In genomic region chr7:111958889-111959288, GRCh38 we compare ENCODE assay signal across 16 cellular contexts.
DNase-seq lines count a peak whose midpoint lies in the region; ATAC-seq and TF ChIP-seq lines count a peak whose summit lies in the region.
"Had no signal": no experiment of that assay in that cellular context is flagged by ENCODE, and none has a peak within 500 bp of the region (broad histone marks: within the 10 kb centered on the region; RNA-seq: fewer than 3 reads in every experiment).

No MANE protein-coding gene starts in this region.

- 33% methylated on average over 4 of the region's 4 CpGs for WGBS in SK-N-SH (ENCODE audit: low lambda C conversion rate)

- H3K4me3 ChIP-seq in GM12865 (ENCODE audit: low read depth, low read length) (peak overlapping the region; percentile 27; the same call in 1 of the 2 replicates), SK-N-SH (ENCODE audit: low read depth in 2 of 2, low read length in 1 of 2) (no peak overlapping the region; a peak in 1 of 4 replicates)
- H3K4me3 ChIP-seq: skin epidermis, testis had no signal

- H3K4me1 ChIP-seq in SK-N-SH (ENCODE audit: control insufficient read depth in 1 of 2, insufficient read depth in 2 of 2, low read depth in 1 of 2, low read length in 1 of 2): peaks cover 0 to 49% of the 10 kb centered on the region in 2 experiments; a peak in 2 of 4 replicates
- H3K4me1 ChIP-seq: testis had no signal

- H3K36me3 Mint-ChIP-seq in nephron (ENCODE audit: low read depth): peaks cover 13% of the 10 kb centered on the region
- H3K36me3 Mint-ChIP-seq: natural killer cell had no signal

- TF ChIP-seq CTCF in GM12865 (IDR thresholded peaks at IDR 0.05; ENCODE audit: insufficient read depth, low read depth, low read length, missing control alignments): no peak
- no peak for TF ChIP-seq CTCF in SK-N-SH (IDR thresholded peaks at IDR 0.05)
- no peak for TF ChIP-seq CTCF in nephron (IDR thresholded peaks at IDR 0.05; ENCODE audit: unreplicated experiment in 3 of 3)

- peak overlapping the region in 1 of 2 experiments; percentile 100; a peak in 2 of 4 replicates for H3K27ac ChIP-seq in SK-N-SH (ENCODE audit: low read depth in 2 of 2, low read length in 1 of 2)
- H3K27ac ChIP-seq: brain microvascular endothelial cell, skin epidermis, testis had no signal

- H3K9ac ChIP-seq in SK-N-SH: no peak overlapping the region

- H3K79me2 ChIP-seq in SK-N-SH (ENCODE audit: insufficient read depth): no peaks in the 10 kb centered on the region

- H3K27ac Mint-ChIP-seq in nephron: peak overlapping the region; percentile 56 to 82 (median 59)
- H3K27ac Mint-ChIP-seq: CD4-positive, alpha-beta T cell; natural killer cell had no signal

- DNase-seq in GM12865 (ENCODE audit: low read depth): no peak
- peak; percentile 55 to 86 for DNase-seq in NCI-H2081 (lab: John Stamatoyannopoulos, UW)
- peak; percentile 81 for DNase-seq in SK-N-SH
- no peak for DNase-seq in stimulated activated CD4-positive, alpha-beta T cell treated with anti-CD3 and anti-CD28 coated beads, Interleukin-1b, Interleukin-23, amount 100 ng/mL, for 48 hours
- DNase-seq in occipital lobe (lab: John Stamatoyannopoulos, UW): no peak
- DNase-seq: activated CD4-positive, CD25-positive, alpha-beta regulatory T cell treated with anti-CD3 and anti-CD28 coated beads, Interleukin-2, amount 50 U/mL, for 72 hours; brain microvascular endothelial cell; CD4-positive, alpha-beta T cell; Kasumi-1; left cardiac atrium; natural killer cell; testis had no signal

- ATAC-seq in GM19467 (IDR thresholded peaks at IDR 0.05; ENCODE audit: unreplicated experiment) (no peak), HG03457 (IDR thresholded peaks at IDR 0.05; ENCODE audit: unreplicated experiment) (no peak)
- ATAC-seq: left cardiac atrium, natural killer cell had no signal

- H3K9me3 ChIP-seq in SK-N-SH: no peaks in the 10 kb centered on the region
- H3K9me3 ChIP-seq: testis had no signal

- no peaks in the 10 kb centered on the region for H3K27me3 ChIP-seq in SK-N-SH (ENCODE audit: insufficient read depth)
- H3K27me3 ChIP-seq: brain microvascular endothelial cell, testis had no signal

- H3K4me2 ChIP-seq in SK-N-SH: peak overlapping the region; percentile 3; the same call in 1 of the 2 replicates

- H2AFZ ChIP-seq in SK-N-SH (ENCODE audit: low read depth): no peak overlapping the region

- no peaks in the 10 kb centered on the region for H3K27me3 Mint-ChIP-seq in nephron (ENCODE audit: low read depth)
- H3K27me3 Mint-ChIP-seq: CD4-positive, alpha-beta T cell had no signal

- no peaks in the 10 kb centered on the region for H3F3A ChIP-seq in SK-N-SH (replicated peaks; ENCODE audit: insufficient read depth)

- peaks cover 47% of the 10 kb centered on the region for H3K4me1 Mint-ChIP-seq in nephron
- H3K4me1 Mint-ChIP-seq: natural killer cell had no signal

- TF ChIP-seq RAD21 in SK-N-SH (IDR thresholded peaks at IDR 0.05; ENCODE audit: low read length): peak; percentile 24; the same call in 1 of the 2 replicates

- POLR2A ChIA-PET in SK-N-SH (lab: Yijun Ruan, JAX): interaction anchor here (1.6 kb wide), 1 partner anchor 491 kb away, joined by 3 read pairs; the partner anchor contains the start of gene IFRD1

- no peaks in the 10 kb centered on the region for H3K36me3 ChIP-seq in SK-N-SH (replicated peaks in 1 of 2; ENCODE audit: control insufficient read depth in 1 of 2, insufficient read depth in 2 of 2, low read length in 1 of 2)
- H3K36me3 ChIP-seq: brain microvascular endothelial cell had no signal

- CTCF ChIA-PET in SK-N-SH (lab: Yijun Ruan, JAX): interaction anchor here (1.3 to 1.4 kb wide), 2 partner anchors 196 to 217 kb away, joined by 4 read pairs; no protein-coding TSS in a partner anchor

- no peaks in the 10 kb centered on the region for H3K9me2 ChIP-seq in SK-N-SH

- H3K9me3 Mint-ChIP-seq in nephron: no peaks in the 10 kb centered on the region
- H3K9me3 Mint-ChIP-seq: CD4-positive, alpha-beta T cell had no signal

- no peaks in the 10 kb centered on the region for H4K20me1 ChIP-seq in SK-N-SH (ENCODE audit: insufficient read depth)

- TF ChIP-seq EP300 in SK-N-SH (IDR thresholded peaks at IDR 0.05; ENCODE audit: borderline replicate concordance in 1 of 2, low read depth in 1 of 2, low read length in 1 of 2): peak in 1 of 2 experiments; percentile 95; a peak in 2 of 4 replicates

- H3K4me3 Mint-ChIP-seq in nephron: peak overlapping the region in 1 of 3 experiments; percentile 3
- H3K4me3 Mint-ChIP-seq: CD4-positive, alpha-beta T cell; natural killer cell had no signal

TF ChIP-seq in SK-N-SH, 30 proteins besides CTCF, POLR2A, EP300 and RAD21 (continues in another document):
- no peak for TF ChIP-seq EZH2phosphoT487 (IDR thresholded peaks at IDR 0.05; ENCODE audit: borderline replicate concordance, low read depth)
- TF ChIP-seq JUND (IDR thresholded peaks at IDR 0.05): no peak
- no peak for TF ChIP-seq PBX3 (IDR thresholded peaks at IDR 0.05)
- TF ChIP-seq GATA2 (CRISPR knock-in tag; IDR thresholded peaks at IDR 0.05): peak; percentile 64
- TF ChIP-seq REST (IDR thresholded peaks at IDR 0.05; ENCODE audit: low read depth, low read length): no peak
- no peak for TF ChIP-seq SMC3 (IDR thresholded peaks at IDR 0.05; ENCODE audit: low read depth, low read length)
- TF ChIP-seq CHD2 (IDR thresholded peaks at IDR 0.05; ENCODE audit: low read length, partially characterized antibody): peak; percentile 39
- no peak for TF ChIP-seq RFX5 (IDR thresholded peaks at IDR 0.05; ENCODE audit: low read length)
- TF ChIP-seq ZBTB33 (IDR thresholded peaks at IDR 0.05; ENCODE audit: borderline replicate concordance, low read depth): no peak
- TF ChIP-seq USF2 (IDR thresholded peaks at IDR 0.05; ENCODE audit: borderline replicate concordance, low read depth, low read length): no peak
- peak; percentile 96 for TF ChIP-seq RCOR1 (IDR thresholded peaks at IDR 0.05; ENCODE audit: low read length)
- no peak for TF ChIP-seq SIN3A (IDR thresholded peaks at IDR 0.05; ENCODE audit: borderline replicate concordance, low read depth, low read length)
- peak; percentile 35; the same call in 1 of the 2 replicates for TF ChIP-seq MXI1 (IDR thresholded peaks at IDR 0.05; ENCODE audit: low read depth, low read length)

Comparison
In these comparisons a context has a peak if more than half of its experiments do, and no peak if none do; other contexts are left out.
1. DNase-seq: peak in NCI-H2081 (2 of 2) and SK-N-SH (single experiment); none in GM12865 (single experiment), stimulated activated CD4-positive, alpha-beta T cell treated with anti-CD3 and anti-CD28 coated beads, Interleukin-1b, Interleukin-23, amount 100 ng/mL, for 48 hours (single experiment) and occipital lobe (single experiment).